13 cellular contexts compared by ENCODE assay signal in the genomic region with DNA sequence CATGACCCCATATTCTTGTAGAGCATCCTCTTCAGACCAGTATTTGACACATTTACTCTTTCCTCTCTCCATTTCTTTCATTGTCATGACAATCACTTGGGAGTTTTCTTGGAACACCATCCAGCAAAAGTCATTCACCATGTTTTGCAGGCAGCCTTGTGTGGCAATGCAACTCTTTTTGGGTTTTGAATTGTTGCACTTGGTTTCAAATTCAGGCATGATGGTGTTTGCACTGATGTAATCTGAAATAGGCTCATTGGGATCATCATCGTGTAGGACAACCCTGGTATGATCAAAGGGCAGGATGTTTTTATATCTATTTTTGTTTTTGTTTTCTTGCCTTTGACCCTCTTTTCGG.
DNase-seq lines count a peak whose midpoint lies in the region; ATAC-seq and TF ChIP-seq lines count a peak whose summit lies in the region.
"Had no signal": no experiment of that assay in that cellular context is flagged by ENCODE, and none has a peak within 500 bp of the region (broad histone marks: within the 10 kb centered on the region; RNA-seq: fewer than 3 reads in every experiment).

No MANE protein-coding gene starts in this region.

- H3K27me3 ChIP-seq in OCI-LY3 (ENCODE audit: low read depth, low read length) (no peaks in the 10 kb centered on the region), adrenal gland (no peaks in the 10 kb centered on the region)
- H3K27me3 ChIP-seq in effector memory CD4-positive, alpha-beta T cell (replicated peaks; ENCODE audit: control insufficient read depth, insufficient read depth, low read length, poor library complexity, severe bottlenecking), result no peaks in the 10 kb centered on the region
- H3K27me3 ChIP-seq: brain microvascular endothelial cell, tibial artery had no signal

- TF ChIP-seq CTCF in OCI-LY3 (IDR thresholded peaks at IDR 0.05; ENCODE audit: low read depth, low read length) (no peak), adrenal gland (IDR thresholded peaks at IDR 0.05) (no peak)

- 0 out of 2 replicates have a peak overlapping the region, but pooled peaks have one; percentile 69 for H2AFZ ChIP-seq in OCI-LY3 (ENCODE audit: low read depth, low read length)

- no peak for ATAC-seq in stimulated activated naive CD8-positive, alpha-beta T cell treated with anti-CD3 and anti-CD28 coated beads, Interleukin-15, amount 100 ng/mL, for 72 hours

- H3K4me1 Mint-ChIP-seq in stimulated activated naive CD8-positive, alpha-beta T cell treated with anti-CD3 and anti-CD28 coated beads, Interleukin-15, Interleukin-2, amounts not matched to agents 100 ng/mL and 50 ng/mL, for 24 hours (ENCODE audit: low read depth), result peaks cover 90% of the 10 kb centered on the region
- H3K4me1 Mint-ChIP-seq in stimulated activated naive CD8-positive, alpha-beta T cell treated with anti-CD3 and anti-CD28 coated beads, Interleukin-15, amount 100 ng/mL, for 72 hours, result peaks cover 72% of the 10 kb centered on the region

- H3K27me3 Mint-ChIP-seq in stimulated activated naive CD8-positive, alpha-beta T cell treated with anti-CD3 and anti-CD28 coated beads, Interleukin-15, Interleukin-2, amounts not matched to agents 100 ng/mL and 50 ng/mL, for 24 hours, result no peaks in the 10 kb centered on the region
- no peaks in the 10 kb centered on the region for H3K27me3 Mint-ChIP-seq in stimulated activated naive CD8-positive, alpha-beta T cell treated with anti-CD3 and anti-CD28 coated beads, Interleukin-15, amount 100 ng/mL, for 72 hours

- H3K79me2 ChIP-seq in OCI-LY3 (ENCODE audit: low read length), result peaks cover 14% of the 10 kb centered on the region

- H3K27ac Mint-ChIP-seq in stimulated activated naive CD8-positive, alpha-beta T cell treated with anti-CD3 and anti-CD28 coated beads, Interleukin-15, Interleukin-2, amounts not matched to agents 100 ng/mL and 50 ng/mL, for 24 hours, result peak overlapping the region; percentile 42
- H3K27ac Mint-ChIP-seq in stimulated activated naive CD8-positive, alpha-beta T cell treated with anti-CD3 and anti-CD28 coated beads, Interleukin-15, amount 100 ng/mL, for 72 hours, result peak overlapping the region in 1 of 2 donors; percentile 13
- H3K27ac Mint-ChIP-seq: HFFc6, nephron progenitor cell had no signal

- intact Hi-C loops in adrenal gland (cut with DNase I), result loop anchor here (5.0 kb wide), 2 partner anchors 161 to 236 kb away; a partner anchor contains a TSS

- DNase-seq in stimulated activated naive CD8-positive, alpha-beta T cell treated with anti-CD3 and anti-CD28 coated beads, Interleukin-15, amount 100 ng/mL, for 72 hours, result no peak
- DNase-seq in effector memory CD4-positive, alpha-beta T cell, result no peak
- DNase-seq in SK-N-DZ (ENCODE audit: low spot score) (no peak), adrenal gland (no peak)
- DNase-seq in stimulated activated CD4-positive, alpha-beta T cell treated with anti-CD3 and anti-CD28 coated beads, Interleukin-2, amount 100 ng/mL, for 48 hours, result no peak
- DNase-seq: NCI-H510A treated with DMSO at 0.1 percent for 48 hours had no signal

- 0 out of 2 replicates have a peak overlapping the region, but pooled peaks have one; percentile 28 for H3K27ac ChIP-seq in OCI-LY3 (ENCODE audit: low read length)
- H3K27ac ChIP-seq in effector memory CD4-positive, alpha-beta T cell (ENCODE audit: insufficient read depth, low read length, poor library complexity, severe bottlenecking), result peak overlapping the region; percentile 89
- H3K27ac ChIP-seq in adrenal gland, result no peak overlapping the region
- H3K27ac ChIP-seq: brain microvascular endothelial cell, coronary artery, tibial artery had no signal

- H3K9me3 Mint-ChIP-seq in stimulated activated naive CD8-positive, alpha-beta T cell treated with anti-CD3 and anti-CD28 coated beads, Interleukin-15, Interleukin-2, amounts not matched to agents 100 ng/mL and 50 ng/mL, for 24 hours, result no peaks in the 10 kb centered on the region
- H3K9me3 Mint-ChIP-seq in stimulated activated naive CD8-positive, alpha-beta T cell treated with anti-CD3 and anti-CD28 coated beads, Interleukin-15, amount 100 ng/mL, for 72 hours, result peaks cover 0 to 2% of the 10 kb centered on the region in 2 donors
- H3K9me3 Mint-ChIP-seq: HFFc6, nephron progenitor cell had no signal

- peak overlapping the region; percentile 53; the same call in 1 of the 2 replicates for H3K9ac ChIP-seq in OCI-LY3 (ENCODE audit: low read length)

- no peaks in the 10 kb centered on the region for H4K20me1 ChIP-seq in OCI-LY3 (ENCODE audit: insufficient read depth, low read length)

- H3K4me2 ChIP-seq in OCI-LY3 (ENCODE audit: low read length), result peak overlapping the region; percentile 82

- H3K9me3 ChIP-seq in OCI-LY3 (ENCODE audit: insufficient read depth, low read length) (no peaks in the 10 kb centered on the region), adrenal gland (replicated peaks in 1 of 3) (no peaks in the 10 kb centered on the region)
- H3K9me3 ChIP-seq in effector memory CD4-positive, alpha-beta T cell (ENCODE audit: control insufficient read depth, low read length), result no peaks in the 10 kb centered on the region
- H3K9me3 ChIP-seq: tibial artery had no signal

- peak overlapping the region; percentile 68 for H3K4me3 ChIP-seq in OCI-LY3 (ENCODE audit: low read length)
- H3K4me3 ChIP-seq in effector memory CD4-positive, alpha-beta T cell (ENCODE audit: insufficient read depth, low read depth, low read length, poor library complexity, severe bottlenecking), result no peak overlapping the region
- H3K4me3 ChIP-seq in adrenal gland, result no peak overlapping the region
- H3K4me3 ChIP-seq: coronary artery, tibial artery had no signal

- H3K4me3 Mint-ChIP-seq in stimulated activated naive CD8-positive, alpha-beta T cell treated with anti-CD3 and anti-CD28 coated beads, Interleukin-15, Interleukin-2, amounts not matched to agents 100 ng/mL and 50 ng/mL, for 24 hours, result peak overlapping the region; percentile 4
- H3K4me3 Mint-ChIP-seq in stimulated activated naive CD8-positive, alpha-beta T cell treated with anti-CD3 and anti-CD28 coated beads, Interleukin-15, amount 100 ng/mL, for 72 hours, result peak overlapping the region in 1 of 2 donors; percentile 1
- H3K4me3 Mint-ChIP-seq: HFFc6, nephron progenitor cell had no signal

- peaks cover 61% of the 10 kb centered on the region for H3K4me1 ChIP-seq in OCI-LY3 (ENCODE audit: low read length)
- H3K4me1 ChIP-seq in effector memory CD4-positive, alpha-beta T cell (ENCODE audit: control insufficient read depth, insufficient read depth, low read length, poor library complexity, severe bottlenecking), result peaks cover 27% of the 10 kb centered on the region
- peaks cover 5 to 13% of the 10 kb centered on the region in 2 donors for H3K4me1 ChIP-seq in adrenal gland (replicated peaks in 1 of 2)

- 51 to 76% (median 57%) methylated on average over 2 of the region's 2 CpGs for WGBS in adrenal gland, 4 donors

- TF ChIP-seq POLR2A in adrenal gland (IDR thresholded peaks at IDR 0.05), result no peak

- H3K36me3 ChIP-seq in OCI-LY3 (replicated peaks; ENCODE audit: low read depth, low read length) (no peaks in the 10 kb centered on the region), adrenal gland (replicated peaks in 1 of 2) (no peaks in the 10 kb centered on the region)
- H3K36me3 ChIP-seq in effector memory CD4-positive, alpha-beta T cell (ENCODE audit: control insufficient read depth, insufficient read depth, low read length), result no peaks in the 10 kb centered on the region
- H3K36me3 ChIP-seq: brain microvascular endothelial cell, tibial artery had no signal

- no peaks in the 10 kb centered on the region for H3K36me3 Mint-ChIP-seq in stimulated activated naive CD8-positive, alpha-beta T cell treated with anti-CD3 and anti-CD28 coated beads, Interleukin-15, Interleukin-2, amounts not matched to agents 100 ng/mL and 50 ng/mL, for 24 hours (ENCODE audit: low read depth)

Comparison
In these comparisons a context has a peak if more than half of its experiments do, and no peak if none do; other contexts are left out.
1. H3K27ac ChIP-seq: peak in OCI-LY3 (single experiment) and effector memory CD4-positive, alpha-beta T cell (single experiment); none in adrenal gland (0 of 5).